ENCODE assay signal across 18 cellular contexts in genomic region chr9:81871695-81872094, GRCh38. TPM values are rescaled to one million over a fixed set of nuclear protein-coding genes. Genes with fewer than 3 reads are reported as not detected.
DNase-seq lines count a peak whose midpoint lies in the region; ATAC-seq, FAIRE-seq and TF ChIP-seq lines count a peak whose summit lies in the region.
"Had no signal": no experiment of that assay in that cellular context is flagged by ENCODE, and none has a peak within 500 bp of the region (broad histone marks: within the 10 kb centered on the region; RNA-seq: fewer than 3 reads in every experiment).

No MANE protein-coding gene starts in this region.

- ATAC-seq in WTC11 = no peak
- ATAC-seq: stimulated activated naive B cell treated with anti-CD40 and anti-IgM and Interleukin-4, amounts not matched to agents 10 μg/mL and 1 μg/mL and 100 μg/mL, for 72 hours had no signal

- no peaks in the 10 kb centered on the region for H3K36me3 Mint-ChIP-seq in mesothelial cell of epicardium
- H3K36me3 Mint-ChIP-seq in WTC11 = no peaks in the 10 kb centered on the region
- H3K36me3 Mint-ChIP-seq: stimulated activated naive B cell treated with anti-CD40 and anti-IgM and Interleukin-4, amounts not matched to agents 10 μg/mL and 1 μg/mL and 100 μg/mL, for 72 hours had no signal

- H3K4me1 Mint-ChIP-seq in mesothelial cell of epicardium (peaks cover 18% of the 10 kb centered on the region), WTC11 (peaks cover 5% of the 10 kb centered on the region)

- H3K9me3 Mint-ChIP-seq in mesothelial cell of epicardium (peaks cover 3% of the 10 kb centered on the region), WTC11 (peaks cover 12% of the 10 kb centered on the region)
- H3K9me3 Mint-ChIP-seq: stimulated activated naive B cell treated with anti-CD40 and anti-IgM and Interleukin-4, amounts not matched to agents 10 μg/mL and 1 μg/mL and 100 μg/mL, for 72 hours had no signal

- no peak for FAIRE-seq in bronchial epithelial cell (lab: Jason Lieb, UNC)

- POLR2A ChIA-PET in WTC11 (lab: Charles Lee) = no interaction called here

- H3K4me3 ChIP-seq in bronchial epithelial cell (ENCODE audit: low read depth, low read length) = no peak overlapping the region

- TF ChIP-seq CTCF in bronchial epithelial cell (IDR thresholded peaks at IDR 0.05; ENCODE audit: insufficient read depth, low read length, severe bottlenecking) (no peak), mesothelial cell of epicardium (IDR thresholded peaks at IDR 0.05; ENCODE audit: unreplicated experiment) (no peak), WTC11 (IDR thresholded peaks at IDR 0.05) (no peak)

- H3K4me3 Mint-ChIP-seq in mesothelial cell of epicardium (no peak overlapping the region), WTC11 (no peak overlapping the region)
- H3K4me3 Mint-ChIP-seq: stimulated activated naive B cell treated with anti-CD40 and anti-IgM and Interleukin-4, amounts not matched to agents 10 μg/mL and 1 μg/mL and 100 μg/mL, for 72 hours had no signal

- H3K27ac Mint-ChIP-seq in mesothelial cell of epicardium (peak overlapping the region; percentile 75), WTC11 (no peak overlapping the region)
- H3K27ac Mint-ChIP-seq: stimulated activated naive B cell treated with anti-CD40 and anti-IgM and Interleukin-4, amounts not matched to agents 10 μg/mL and 1 μg/mL and 100 μg/mL, for 72 hours had no signal

- CTCF ChIA-PET in WTC11 (lab: Charles Lee) = no interaction called here

- no peaks in the 10 kb centered on the region for H3K36me3 ChIP-seq in bronchial epithelial cell (ENCODE audit: control insufficient read depth, insufficient read depth, low read length)

- H3K27me3 Mint-ChIP-seq in mesothelial cell of epicardium (ENCODE audit: low read depth) = no peaks in the 10 kb centered on the region
- H3K27me3 Mint-ChIP-seq in WTC11 (ENCODE audit: low read depth) = no peaks in the 10 kb centered on the region

- no peaks in the 10 kb centered on the region for H3K27me3 ChIP-seq in bronchial epithelial cell (ENCODE audit: control insufficient read depth, insufficient read depth, low read length)

- peak; percentile 77 for DNase-seq in AG20443 (ENCODE audit: low spot score)
- peak; percentile 86 for DNase-seq in M059J (ENCODE audit: low read depth)
- peak; percentile 60 for DNase-seq in bronchial epithelial cell (ENCODE audit: low read depth)
- DNase-seq in mesothelial cell of epicardium (ENCODE audit: low spot score in 2 of 2, unreplicated experiment in 2 of 2) = no peak
- no peak for DNase-seq in NCI-H510A (lab: John Stamatoyannopoulos, UW)
- DNase-seq in activated CD8-positive, alpha-beta memory T cell treated with anti-CD3 and anti-CD28 coated beads, Interleukin-2, amount 50 U/mL, for 48 hours = no peak
- DNase-seq in middle frontal gyrus (ENCODE audit: extremely low spot score, low spot score) = no peak
- no peak for DNase-seq in WTC11 (ENCODE audit: low spot score)
- DNase-seq: activated CD4-positive, alpha-beta T cell treated with anti-CD3 and anti-CD28 coated beads, Interleukin-2, amount 50 U/mL, for 4 hours; activated effector memory CD4-positive, alpha-beta T cell treated with anti-CD3 and anti-CD28 coated beads, Interleukin-2, amount 50 U/mL, for 16 hours; erythroblast; GDM1; KBM-7; stimulated activated CD4-positive, alpha-beta T cell treated with anti-CD3 and anti-CD28 coated beads, Interleukin-4, amount 100 ng/mL, for 1 hour; stimulated activated naive B cell treated with anti-CD40 and anti-IgM and Interleukin-4, amounts not matched to agents 10 μg/mL and 1 μg/mL and 100 μg/mL, for 72 hours had no signal

TF ChIP-seq in WTC11, 78 proteins besides CTCF, POLR2A, EP300 and RAD21:
- no peak for TF ChIP-seq ATF3 (CRISPR knock-in tag; conservative IDR thresholded peaks at IDR 0.05)
- no peak for TF ChIP-seq ARID4B (CRISPR knock-in tag; IDR thresholded peaks at IDR 0.05; ENCODE audit: borderline replicate concordance)
- TF ChIP-seq EMX1 (CRISPR knock-in tag; IDR thresholded peaks at IDR 0.05) = no peak
- TF ChIP-seq TEAD1 (CRISPR knock-in tag; IDR thresholded peaks at IDR 0.05) = no peak
- no peak for TF ChIP-seq GRHL2 (CRISPR knock-in tag; IDR thresholded peaks at IDR 0.05; ENCODE audit: insufficient replicate concordance, severe bottlenecking)
- no peak for TF ChIP-seq FOXP4 (CRISPR knock-in tag; IDR thresholded peaks at IDR 0.05)
- no peak for TF ChIP-seq TP53 (CRISPR knock-in tag; IDR thresholded peaks at IDR 0.05)
- no peak for TF ChIP-seq CBFB (CRISPR knock-in tag; IDR thresholded peaks at IDR 0.05; ENCODE audit: low read depth)

RNA-seq across cellular contexts. Expression of gene SPATA31D4, which starts 56.5 kb away (rescaled TPM):
- not detected in 2 replicates for total RNA-seq in M059J (2014; rRNA removed; shearing (Covaris generic))
- total RNA-seq in bronchial epithelial cell = not detected in 2 replicates
- not detected in 3 replicates for total RNA-seq in mesothelial cell of epicardium
- total RNA-seq in WTC11 (2021) = not detected in 3 replicates
- total RNA-seq: cardiac septum; mucosa of gallbladder; T-helper 1 cell treated with Interleukin-12 subunit alpha and Interleukin-12 subunit beta and Interleukin-4 antibody, amounts not matched to agents 30 ng/mL and 1 ng/mL, for 36 hours had no signal

Comparison
In these comparisons a context has a peak if more than half of its experiments do, and no peak if none do; other contexts are left out.
1. DNase-seq: peak in AG20443 (single experiment), M059J (single experiment) and bronchial epithelial cell (single experiment); none in mesothelial cell of epicardium (0 of 2), NCI-H510A (single experiment), activated CD8-positive, alpha-beta memory T cell treated with anti-CD3 and anti-CD28 coated beads, Interleukin-2, amount 50 U/mL, for 48 hours (single experiment), middle frontal gyrus (single experiment) and WTC11 (single experiment).